In the genomic region with DNA sequence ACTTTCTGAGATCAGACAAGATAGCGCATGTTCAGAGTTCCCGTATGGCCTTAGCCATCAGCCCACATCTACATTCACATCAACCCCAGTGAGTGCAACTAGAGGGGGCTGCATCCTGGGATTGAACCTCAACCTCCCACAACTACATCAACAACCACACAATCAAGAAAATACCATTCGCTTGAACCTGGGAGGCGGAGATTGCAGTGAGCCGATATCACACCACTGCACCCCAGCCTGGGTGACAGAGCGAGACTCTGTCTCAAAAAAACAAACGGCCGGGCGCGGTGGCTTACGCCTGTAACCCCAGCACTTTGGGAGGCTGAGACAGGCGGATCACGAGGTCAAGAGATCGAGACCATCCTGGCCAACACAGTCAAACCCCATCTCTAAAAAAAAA, we compare ENCODE assay signal across 7 cellular contexts. TPM values are rescaled to one million over a fixed set of nuclear protein-coding genes. Genes with fewer than 3 reads are reported as not detected.
"Had no signal": no experiment of that assay in that cellular context is flagged by ENCODE, and none has a peak within 500 bp of the region (broad histone marks: within the 10 kb centered on the region; RNA-seq: fewer than 3 reads in every experiment).

No MANE protein-coding gene starts in this region.

RNA-seq across cellular contexts. Expression of a gene that starts 31.8 kb away (rescaled TPM):
- total RNA-seq: posterior vena cava, smooth muscle cell had no signal
- polyA plus RNA-seq: smooth muscle cell had no signal

RNA-seq across cellular contexts. Expression of a gene that starts 50.4 kb away (rescaled TPM):
- total RNA-seq: naive thymus-derived CD4-positive, alpha-beta T cell; naive thymus-derived CD8-positive, alpha-beta T cell; natural killer cell; natural killer cell treated with Interleukin-12 subunit alpha and Interleukin-12 subunit beta and Interleukin-15 and Interleukin-18, amount 100 ng/mL, for 72 hours; osteoblast had no signal
- polyA plus RNA-seq: naive thymus-derived CD4-positive, alpha-beta T cell; naive thymus-derived CD8-positive, alpha-beta T cell had no signal
